In the genomic region with DNA sequence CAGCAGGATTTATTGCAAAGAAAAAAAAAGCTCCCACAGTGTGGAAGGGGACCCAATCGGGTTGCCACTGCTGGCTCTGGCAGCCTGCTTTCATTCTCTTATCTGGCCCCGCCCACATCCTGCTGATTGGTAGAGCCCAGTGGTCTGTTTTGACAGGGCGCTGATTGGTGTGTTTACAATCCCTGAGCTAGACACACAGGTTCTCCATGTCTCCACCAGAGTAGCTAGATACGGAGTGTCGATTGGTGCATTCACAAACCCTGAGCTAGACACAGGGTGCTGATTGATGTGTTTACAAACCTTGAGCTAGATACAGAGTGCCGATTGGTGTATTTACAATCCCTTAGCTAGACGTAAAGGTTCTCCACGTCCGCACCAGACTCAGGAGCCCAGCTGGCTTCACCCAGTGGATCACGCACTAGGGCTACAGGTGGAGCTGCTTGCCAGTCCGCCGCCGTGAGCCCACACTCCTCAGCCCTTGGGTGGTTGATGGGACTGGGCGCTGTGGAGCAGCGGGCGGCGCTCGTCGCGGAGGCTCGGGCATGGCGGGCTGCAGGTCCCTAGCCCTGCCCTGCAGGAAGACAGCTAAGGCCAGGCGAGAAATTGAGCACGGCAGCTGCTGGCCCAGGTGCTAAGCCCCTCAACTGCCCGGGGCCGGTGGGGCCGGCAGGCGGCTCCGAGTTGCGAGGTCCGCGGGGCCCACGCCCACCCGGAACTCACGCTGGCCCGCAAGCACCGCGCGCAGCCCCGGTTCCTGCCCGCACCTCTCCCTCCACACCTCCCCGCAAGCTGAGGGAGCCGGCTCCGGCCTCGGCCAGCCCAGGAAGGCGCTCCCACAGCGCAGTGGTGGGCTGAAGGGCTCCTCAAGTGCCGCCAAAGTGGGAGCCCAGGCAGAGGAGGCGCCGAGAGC, we compare ENCODE assay signal across 8 cellular contexts. TPM values are rescaled to one million over a fixed set of nuclear protein-coding genes. Genes with fewer than 3 reads are reported as not detected.
A peak's percentile ranks its signal among the peaks of the same experiment; 100 is the strongest.
DNase-seq lines count a peak whose midpoint lies in the region; ATAC-seq, FAIRE-seq and TF ChIP-seq lines count a peak whose summit lies in the region.
"Not testable (repeated sequence)": the region's sequence is repeated elsewhere in the genome, so short reads cannot be mapped to it uniquely, and the experiment has no call there.

No MANE protein-coding gene starts in this region.

- not testable (repeated sequence) for H3K27me3 Mint-ChIP-seq in WTC11 (ENCODE audit: low read depth)

- CTCF ChIA-PET in WTC11 (lab: Charles Lee) = interaction anchor here (1.5 to 2.0 kb wide), 2 partner anchors 271 to 300 kb away, joined by 4 read pairs; no protein-coding TSS in a partner anchor

- not testable (repeated sequence) for H3K27me3 ChIP-seq in esophagus (ENCODE audit: control insufficient read depth in 1 of 2, insufficient read depth in 2 of 2, low read length in 2 of 2); vagina

- POLR2A ChIA-PET in WTC11 (lab: Charles Lee) = interaction anchor here (0.6 to 0.8 kb wide), 2 partner anchors 84 to 157 kb away, joined by 3 read pairs; partner anchors contain the start of gene LTN1

- H3K27ac Mint-ChIP-seq in WTC11 = not testable (repeated sequence)

- FAIRE-seq in GM12891 (lab: Jason Lieb, UNC) = peak; percentile 86

- peak; percentile 69 for TF ChIP-seq POLR2A in GM12891 (IDR thresholded peaks at IDR 0.05; ENCODE audit: low read depth, low read length)
- not testable (repeated sequence) for TF ChIP-seq POLR2A in vagina (IDR thresholded peaks at IDR 0.05)

- not testable (repeated sequence) for ATAC-seq in WTC11
- peak; percentile 17 for ATAC-seq in mucosa of descending colon

- H3K27ac ChIP-seq in esophagus (ENCODE audit: low read depth in 2 of 2, low read length in 1 of 2) (peak overlapping the region; percentile 91 to 95), vagina (peak overlapping the region; percentile 83)

- DNase-seq in GM12891 (ENCODE audit: insufficient read length, low spot score); vagina (ENCODE audit: extremely low spot score in 2 of 2): not testable (repeated sequence)
- DNase-seq in NCI-H2227 (lab: John Stamatoyannopoulos, UW; ENCODE audit: unreplicated experiment) = peak; percentile 78
- peak; percentile 37 for DNase-seq in WTC11 (ENCODE audit: low spot score)
- DNase-seq in activated naive CD4-positive, alpha-beta T cell treated with anti-CD3 and anti-CD28 coated beads, Interleukin-2, amount 50 U/mL, for 16 hours = peak; percentile 76
- peak; percentile 79 to 86 (median 81) for DNase-seq in mucosa of descending colon
- DNase-seq in stimulated activated CD4-positive, alpha-beta T cell treated with anti-CD3 and anti-CD28 coated beads, Interleukin-1b, Interleukin-23, amount 100 ng/mL, for 4 hours (ENCODE audit: low read depth in 2 of 2) = peak; percentile 36 to 52

- not testable (repeated sequence) for TF ChIP-seq CTCF in WTC11 (IDR thresholded peaks at IDR 0.05); mucosa of descending colon (IDR thresholded peaks at IDR 0.05); vagina (IDR thresholded peaks at IDR 0.05)

- H3K9me3 ChIP-seq in esophagus (ENCODE audit: control insufficient read depth in 2 of 2, insufficient read depth in 1 of 2, low read depth in 1 of 2, low read length in 1 of 2); mucosa of descending colon; vagina: not testable (repeated sequence)

- H3K4me1 Mint-ChIP-seq in WTC11 = peaks cover 13% of the 10 kb centered on the region

- intact Hi-C loops in mucosa of descending colon (cut with DNase I, micrococcal nuclease); vagina (cut with DNase I): not testable (repeated sequence)

- H3K4me3 ChIP-seq in esophagus (ENCODE audit: low read depth in 1 of 2, low read length in 2 of 2) = peak overlapping the region; percentile 65 to 69
- peak overlapping the region; percentile 48 for H3K4me3 ChIP-seq in mucosa of descending colon
- peak overlapping the region; percentile 44 to 56 for H3K4me3 ChIP-seq in vagina

- H3K4me3 Mint-ChIP-seq in WTC11 = peak overlapping the region; percentile 53

- not testable (repeated sequence) for H3K4me1 ChIP-seq in esophagus (ENCODE audit: control insufficient read depth in 2 of 2, insufficient read depth in 2 of 2, low read length in 1 of 2); mucosa of descending colon (ENCODE audit: low read depth)
- H3K4me1 ChIP-seq in vagina = peaks cover 19% of the 10 kb centered on the region

- peaks cover 11% of the 10 kb centered on the region for H3K36me3 Mint-ChIP-seq in WTC11

- not testable (repeated sequence) for H3K36me3 ChIP-seq in esophagus (ENCODE audit: control insufficient read depth in 2 of 2, insufficient read depth in 2 of 2, low read length in 1 of 2); mucosa of descending colon (ENCODE audit: low read depth); vagina

- H3K9me3 Mint-ChIP-seq in WTC11 = not testable (repeated sequence)

- 26 to 29% methylated on average over 49 to 50 of the region's 50 CpGs for WGBS in esophagus, 2 donors

TF ChIP-seq in GM12891, 5 proteins besides CTCF, POLR2A, EP300 and RAD21:
- TF ChIP-seq POLR2AphosphoS5 (IDR thresholded peaks at IDR 0.05; ENCODE audit: low read depth, low read length) = peak; percentile 76

TF ChIP-seq in WTC11, 78 proteins besides CTCF, POLR2A, EP300 and RAD21:
- peak; percentile 71 for TF ChIP-seq NFYB (CRISPR knock-in tag; conservative IDR thresholded peaks at IDR 0.05; ENCODE audit: low read depth)

RNA-seq across cellular contexts. Expression of gene CCT8, which starts 3.5 kb away (rescaled TPM):
- 289 TPM for polyA plus RNA-seq in GM12891 (2012; ENCODE audit: low read depth, missing spikeins)
- total RNA-seq in WTC11 (2021) = 329 to 335 TPM (median 333 TPM) in 3 replicates
- polyA plus RNA-seq in esophagus = 100 to 1,000 TPM in 1 of 2 donors, 10 to 100 TPM in 1; 77.7 to 109 TPM
- total RNA-seq in mucosa of descending colon = 100 to 1,000 TPM in 1 of 3 donors, 10 to 100 TPM in 2; 76.2 to 103 (median 95.1) TPM
- total RNA-seq in vagina = 81.3 TPM

RNA-seq across cellular contexts. Expression of gene USP16, which starts 52.5 kb away (rescaled TPM):
- 24.4 TPM for polyA plus RNA-seq in GM12891 (2012; ENCODE audit: low read depth, missing spikeins)
- total RNA-seq in WTC11 (2021) (19.4 to 20.8 TPM (median 19.4 TPM) in 3 replicates), mucosa of descending colon (10 to 100 TPM; 35.2 to 41.5 (median 37.6) TPM), vagina (22.8 TPM)
- 10 to 100 TPM; 14.0 to 22.9 TPM for polyA plus RNA-seq in esophagus

RNA-seq across cellular contexts. Expression of gene MAP3K7CL, which starts 53.5 kb away (rescaled TPM):
- polyA plus RNA-seq in GM12891 (2012; ENCODE audit: low read depth, missing spikeins) = 13.5 TPM
- total RNA-seq in WTC11 (2021) (0.15 to 0.37 TPM in 2 of 3 replicates, not detected in the other), mucosa of descending colon (1 to 10 TPM; 2.2 to 7.9 (median 4.3) TPM), vagina (6.9 TPM)
- 1 to 10 TPM; 2.1 to 4.0 TPM for polyA plus RNA-seq in esophagus

RNA-seq across cellular contexts. Expression of gene RWDD2B, which starts 57.8 kb away (rescaled TPM):
- 19.0 TPM for polyA plus RNA-seq in GM12891 (2012; ENCODE audit: low read depth, missing spikeins)
- total RNA-seq in WTC11 (2021) (8.7 to 10.4 TPM (median 9.4 TPM) in 3 replicates), mucosa of descending colon (10 to 100 TPM in 1 of 3 donors, 1 to 10 TPM in 2; 7.7 to 15.5 (median 8.0) TPM), vagina (9.1 TPM)
- polyA plus RNA-seq in esophagus = 1 to 10 TPM; 8.7 to 9.7 TPM
